Comparison of ENCODE assay signal across 22 cellular contexts in the genomic region with DNA sequence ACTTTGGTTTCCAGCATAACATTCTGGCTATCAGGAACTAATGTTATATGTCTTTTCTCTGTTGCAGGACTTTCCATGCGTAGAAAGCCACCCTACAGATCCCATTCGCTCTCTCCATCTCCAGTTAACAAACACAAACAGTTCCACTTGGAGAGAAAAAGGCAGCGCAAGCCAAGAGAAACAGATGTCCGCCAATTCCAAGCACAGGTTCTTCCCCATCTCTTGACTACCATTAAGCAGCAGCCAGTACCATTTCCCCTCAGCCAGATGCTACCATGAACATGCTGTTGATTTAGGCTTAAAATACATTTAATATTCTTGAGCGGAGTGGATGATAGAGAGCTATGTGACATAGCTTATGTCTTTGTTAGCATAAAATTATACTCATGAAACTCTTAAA.
"Had no signal": no experiment of that assay in that cellular context is flagged by ENCODE, and none has a peak within 500 bp of the region (broad histone marks: within the 10 kb centered on the region; RNA-seq: fewer than 3 reads in every experiment).

No MANE protein-coding gene starts in this region.

- H3K27me3 Mint-ChIP-seq: dendritic cell treated with granulocyte-macrophage colony-stimulating factor and Interleukin-4, amounts not matched to agents 40 ng/mL and 50 ng/mL, for 4 days; naive thymus-derived CD8-positive, alpha-beta T cell; stimulated activated memory B cell treated with anti-CD40 and anti-IgM and Interleukin-4, amounts not matched to agents 10 μg/mL and 1 μg/mL and 100 μg/mL, for 72 hours; type B pancreatic cell had no signal

- H3K4me3 Mint-ChIP-seq: dendritic cell treated with granulocyte-macrophage colony-stimulating factor and Interleukin-4, amounts not matched to agents 40 ng/mL and 50 ng/mL, for 4 days; endodermal cell; naive thymus-derived CD8-positive, alpha-beta T cell; nephron progenitor cell; stimulated activated memory B cell treated with anti-CD40 and anti-IgM and Interleukin-4, amounts not matched to agents 10 μg/mL and 1 μg/mL and 100 μg/mL, for 72 hours; type B pancreatic cell had no signal

- H3K27ac Mint-ChIP-seq: dendritic cell treated with granulocyte-macrophage colony-stimulating factor and Interleukin-4, amounts not matched to agents 40 ng/mL and 50 ng/mL, for 4 days; endodermal cell; nephron progenitor cell; type B pancreatic cell had no signal

- ATAC-seq: foreskin keratinocyte; gastroesophageal sphincter; heart left ventricle; left cardiac atrium; left lung; naive thymus-derived CD8-positive, alpha-beta T cell; stimulated activated memory B cell treated with anti-CD40 and anti-IgM and Interleukin-4, amounts not matched to agents 10 μg/mL and 1 μg/mL and 100 μg/mL, for 72 hours; stimulated activated naive CD8-positive, alpha-beta T cell treated with anti-CD3 and anti-CD28 coated beads, Interleukin-15, Interleukin-2, amounts not matched to agents 100 U/mL and 50 U/mL, for 24 hours had no signal

- DNase-seq: colonic mucosa; effector CD8-positive, alpha-beta T cell; endodermal cell; foreskin keratinocyte; heart left ventricle; kidney; left cardiac atrium; left lung; naive thymus-derived CD8-positive, alpha-beta T cell; nephron progenitor cell; nucleus accumbens; sigmoid colon; stimulated activated CD4-positive, alpha-beta T cell treated with anti-CD3 and anti-CD28 coated beads, Interleukin-2, amount 100 ng/mL, for 24 hours; stimulated activated CD4-positive, alpha-beta T cell treated with anti-CD3 and anti-CD28 coated beads, Interleukin-4, amount 100 ng/mL, for 24 hours; stimulated activated naive CD8-positive, alpha-beta T cell treated with anti-CD3 and anti-CD28 coated beads, Interleukin-15, Interleukin-2, amounts not matched to agents 100 U/mL and 50 U/mL, for 24 hours; substantia nigra; testis; tibial artery had no signal

- H3K4me1 Mint-ChIP-seq: endodermal cell, nephron progenitor cell had no signal

- H3K9me3 Mint-ChIP-seq: dendritic cell treated with granulocyte-macrophage colony-stimulating factor and Interleukin-4, amounts not matched to agents 40 ng/mL and 50 ng/mL, for 4 days; endodermal cell; naive thymus-derived CD8-positive, alpha-beta T cell; nephron progenitor cell; stimulated activated memory B cell treated with anti-CD40 and anti-IgM and Interleukin-4, amounts not matched to agents 10 μg/mL and 1 μg/mL and 100 μg/mL, for 72 hours; type B pancreatic cell had no signal
